ENCODE assay signal across 8 cellular contexts in the genomic region with DNA sequence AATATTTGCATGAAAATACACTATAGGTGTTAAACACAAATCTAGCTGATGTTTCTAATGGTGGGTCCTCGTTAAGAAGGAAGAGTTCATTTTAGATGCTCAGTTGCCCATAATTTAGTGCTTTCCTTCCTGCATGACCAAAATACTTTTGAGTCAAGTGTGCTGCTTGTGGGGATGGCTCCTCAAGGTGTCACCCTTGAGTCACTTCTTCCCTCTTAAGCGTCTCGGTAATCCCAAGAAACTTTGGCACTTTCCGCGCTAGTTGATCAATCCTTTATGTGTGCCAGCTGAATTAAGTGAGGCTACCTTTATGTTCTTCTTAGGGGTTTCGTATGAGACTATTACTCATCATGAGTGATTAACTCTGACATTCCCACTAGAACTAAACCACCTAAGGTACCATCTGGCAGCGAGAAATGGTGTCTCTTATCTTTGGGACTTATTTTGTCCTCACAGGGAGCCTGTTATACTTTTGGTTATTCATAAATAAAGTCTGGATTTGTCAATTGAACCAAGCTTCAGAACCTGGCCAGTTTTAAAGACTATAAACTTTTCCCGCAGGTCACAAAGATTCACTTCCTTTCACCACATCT.
DNase-seq lines count a peak whose midpoint lies in the region; ATAC-seq and TF ChIP-seq lines count a peak whose summit lies in the region.

No MANE protein-coding gene starts in this region.

- intact Hi-C loops in lower lobe of right lung (cut with DNase I), result no loop called here

- no peaks in the 10 kb centered on the region for H3K36me3 ChIP-seq in HEK293 (ENCODE audit: control insufficient read depth in 2 of 2, insufficient read depth in 1 of 2, low read length in 2 of 2)
- H3K36me3 ChIP-seq in lower lobe of right lung, result no peaks in the 10 kb centered on the region
- H3K36me3 ChIP-seq in tibial nerve, result no peaks in the 10 kb centered on the region

- TF ChIP-seq POLR2A in tibial nerve (IDR thresholded peaks at IDR 0.05), result no peak

- DNase-seq in Daoy (ENCODE audit: low read depth), result peak; percentile 43
- DNase-seq in RWPE1 (ENCODE audit: low spot score), result peak; percentile 65
- DNase-seq in effector CD4-positive, alpha-beta T cell, result peak; percentile 2
- DNase-seq in lower lobe of right lung, result no peak
- peak; percentile 35 to 81 for DNase-seq in tibial nerve (ENCODE audit: low spot score in 2 of 2)
- DNase-seq in NCI-H510A treated with DMSO at 0.1 percent for 48 hours (lab: John Stamatoyannopoulos, UW), result no peak

- no peak overlapping the region for H3K27ac ChIP-seq in HEK293 (ENCODE audit: extremely low read depth, low read depth, low read length)
- H3K27ac ChIP-seq in RWPE1, result no peak overlapping the region
- no peak overlapping the region for H3K27ac ChIP-seq in lower lobe of right lung
- H3K27ac ChIP-seq in tibial nerve, result peak overlapping the region in 2 of 4 donors; percentile 21 to 22

- no peaks in the 10 kb centered on the region for H3K4me1 ChIP-seq in HEK293 (ENCODE audit: control insufficient read depth, insufficient read depth, low read length)
- no peaks in the 10 kb centered on the region for H3K4me1 ChIP-seq in lower lobe of right lung
- peaks cover 0 to 12% (median 0%) of the 10 kb centered on the region in 4 donors for H3K4me1 ChIP-seq in tibial nerve

- CTCF ChIA-PET in HEK293 (lab: Yijun Ruan, JAX) (interaction anchor here (0.6 to 1.6 kb wide), 28 partner anchors 8 to 539 kb away, joined by 3 to 8 read pairs (median 4); no protein-coding TSS in a partner anchor), RWPE1 (lab: Yijun Ruan, JAX) (interaction anchor here (0.5 to 2.3 kb wide), 14 partner anchors 9 to 966 kb away, joined by 3 to 10 read pairs (median 4); partner anchors contain the start of gene LHFPL6)

- no peaks in the 10 kb centered on the region for H3K27me3 ChIP-seq in lower lobe of right lung (ENCODE audit: low read depth)
- H3K27me3 ChIP-seq in tibial nerve, result no peaks in the 10 kb centered on the region

- H3K9me3 ChIP-seq in HEK293 (ENCODE audit: control insufficient read depth, insufficient read depth, low read depth, low read length) (no peaks in the 10 kb centered on the region), lower lobe of right lung (no peaks in the 10 kb centered on the region), tibial nerve (no peaks in the 10 kb centered on the region)

- TF ChIP-seq CTCF in HEK293 (tag by site-specific recombination; IDR thresholded peaks at IDR 0.05) (no peak), RWPE1 (conservative IDR thresholded peaks at IDR 0.05; ENCODE audit: low read depth) (peak; percentile 77), lower lobe of right lung (IDR thresholded peaks at IDR 0.05) (peak; percentile 75), tibial nerve (IDR thresholded peaks at IDR 0.05) (peak; percentile 55 to 76 (median 61))

- POLR2A ChIA-PET in HEK293 (lab: Yijun Ruan, JAX), result no interaction called here
- POLR2A ChIA-PET in RWPE1 (lab: Yijun Ruan, JAX; ENCODE audit: low non-redundant PET), result no interaction called here

- peak; percentile 61 to 65 for ATAC-seq in lower lobe of right lung
- no peak for ATAC-seq in GM19035 (IDR thresholded peaks at IDR 0.05; ENCODE audit: unreplicated experiment)

- WGBS in tibial nerve, 2 donors, result 15 to 17% methylated on average over 8 of the region's 8 CpGs

- H3K4me3 ChIP-seq in HEK293 (ENCODE audit: low read depth, low read length) (no peak overlapping the region), lower lobe of right lung (no peak overlapping the region), tibial nerve (peak overlapping the region in 1 of 4 donors; percentile 12)

- TF ChIP-seq EP300 in tibial nerve (IDR thresholded peaks at IDR 0.05), result peak in 1 of 2 donors; percentile 33

TF ChIP-seq in HEK293, 187 proteins besides CTCF, POLR2A, EP300 and RAD21:
- peak; percentile 86 for TF ChIP-seq ZBTB17 (tag by site-specific recombination; IDR thresholded peaks at IDR 0.05)
- 0 out of 2 replicates have a peak, but pooled peaks have one; percentile 44 for TF ChIP-seq ZNF660 (tag by site-specific recombination; IDR thresholded peaks at IDR 0.05)
- peak; percentile 59 for TF ChIP-seq ZNF654 (tag by site-specific recombination; IDR thresholded peaks at IDR 0.05; ENCODE audit: low read depth)
- TF ChIP-seq ZEB2 (tag by site-specific recombination; IDR thresholded peaks at IDR 0.05), result no peak
- peak; percentile 34; the same call in 1 of the 2 replicates for TF ChIP-seq ZFP69B (tag by site-specific recombination; IDR thresholded peaks at IDR 0.05)

Comparison
In these comparisons a context has a peak if more than half of its experiments do, and no peak if none do; other contexts are left out.
1. DNase-seq: peak in Daoy (single experiment), RWPE1 (single experiment), effector CD4-positive, alpha-beta T cell (single experiment) and tibial nerve (2 of 2); none in lower lobe of right lung (single experiment) and NCI-H510A treated with DMSO at 0.1 percent for 48 hours (single experiment).